In the genomic region with DNA sequence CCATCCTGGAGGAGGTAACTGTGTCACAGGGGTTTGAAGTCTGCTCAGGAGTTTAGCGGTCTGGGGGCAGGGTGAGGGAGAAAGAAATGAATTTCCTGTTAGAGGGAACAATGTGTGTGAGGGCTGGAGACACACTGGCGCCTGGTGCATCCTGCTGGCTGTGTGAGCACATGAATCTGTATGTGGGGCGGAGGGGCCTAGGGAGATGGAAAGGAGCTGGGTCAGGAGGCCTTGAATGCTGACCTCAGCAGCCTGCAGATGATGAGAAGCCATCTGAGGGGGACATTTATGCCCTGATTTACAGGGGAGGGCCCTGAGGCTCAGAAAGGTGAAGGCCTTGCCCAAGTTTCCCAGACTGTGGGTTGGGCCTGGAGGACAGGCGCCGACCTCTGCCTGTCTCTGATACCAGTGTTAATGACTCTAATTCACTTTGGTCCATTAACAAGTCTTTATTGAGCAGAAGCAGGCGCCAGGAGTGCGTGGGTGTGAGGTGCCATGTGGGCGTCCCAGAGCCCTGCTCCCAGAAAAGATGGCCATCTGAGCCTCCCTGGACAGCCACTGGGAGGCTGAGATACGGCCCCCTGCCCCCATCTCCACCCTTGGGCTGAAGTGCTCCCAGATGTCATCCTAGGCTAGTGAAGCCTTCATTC, we compare ENCODE assay signal across 28 cellular contexts. TPM values are rescaled to one million over a fixed set of nuclear protein-coding genes. Genes with fewer than 3 reads are reported as not detected.
DNase-seq lines count a peak whose midpoint lies in the region; ATAC-seq, FAIRE-seq and TF ChIP-seq lines count a peak whose summit lies in the region.
"Had no signal": no experiment of that assay in that cellular context is flagged by ENCODE, and none has a peak within 500 bp of the region (broad histone marks: within the 10 kb centered on the region; RNA-seq: fewer than 3 reads in every experiment).

No MANE protein-coding gene starts in this region.

- no peaks in the 10 kb centered on the region for H3K36me3 Mint-ChIP-seq in nephron progenitor cell (ENCODE audit: low read depth)

- no peak overlapping the region for H2AFZ ChIP-seq in GM23248
- H2AFZ ChIP-seq in endothelial cell of umbilical vein (ENCODE audit: low read depth, low read length), result no peak overlapping the region

- POLR2A ChIA-PET in endothelial cell of umbilical vein (lab: Charles Lee), result no interaction called here

- no peak overlapping the region for H3K4me3 Mint-ChIP-seq in nephron progenitor cell
- H3K4me3 Mint-ChIP-seq: activated CD4-positive, alpha-beta T cell treated with anti-CD3 and anti-CD28 coated beads, Interleukin-2, amount 10 ng/mL, durations not matched to agents 24 days and 14 days; activated T-cell treated with anti-CD3 and anti-CD28 coated beads, Interleukin-2, amount 50 U/mL, for 4 hours; central memory CD8-positive, alpha-beta T cell had no signal

- peaks cover 7% of the 10 kb centered on the region for H3K27me3 Mint-ChIP-seq in nephron progenitor cell (ENCODE audit: low read depth, poor library complexity)
- H3K27me3 Mint-ChIP-seq: activated CD4-positive, alpha-beta T cell treated with anti-CD3 and anti-CD28 coated beads, Interleukin-2, amount 10 ng/mL, durations not matched to agents 24 days and 14 days; central memory CD8-positive, alpha-beta T cell had no signal

- TF ChIP-seq CTCF in endothelial cell of umbilical vein (IDR thresholded peaks at IDR 0.05; ENCODE audit: extremely low read depth in 1 of 2, insufficient read depth in 1 of 2, low read depth in 1 of 2, low read length in 2 of 2) (no peak), nephron progenitor cell (IDR thresholded peaks at IDR 0.05) (no peak), esophagus muscularis mucosa (IDR thresholded peaks at IDR 0.05) (no peak)

- FAIRE-seq in endothelial cell of umbilical vein (lab: Jason Lieb, UNC), result no peak
- FAIRE-seq: G401.6, small intestine had no signal

- H3K79me2 ChIP-seq in GM23248 (ENCODE audit: insufficient read depth) (no peaks in the 10 kb centered on the region), endothelial cell of umbilical vein (ENCODE audit: control insufficient read depth, insufficient read depth, low read length) (no peaks in the 10 kb centered on the region)

- TF ChIP-seq POLR2A in endothelial cell of umbilical vein (IDR thresholded peaks at IDR 0.05; ENCODE audit: low read depth, low read length) (no peak), esophagus muscularis mucosa (IDR thresholded peaks at IDR 0.05; ENCODE audit: low read depth) (no peak)

- in situ Hi-C loops in GM23248 (cut with MboI), result no loop called here

- H4K20me1 ChIP-seq in GM23248 (ENCODE audit: insufficient read depth) (no peaks in the 10 kb centered on the region), endothelial cell of umbilical vein (replicated peaks; ENCODE audit: control insufficient read depth, extremely low read depth, insufficient read depth, low read length) (no peaks in the 10 kb centered on the region)

- no peaks in the 10 kb centered on the region for H3K9me3 Mint-ChIP-seq in nephron progenitor cell
- H3K9me3 Mint-ChIP-seq: activated CD4-positive, alpha-beta T cell treated with anti-CD3 and anti-CD28 coated beads, Interleukin-2, amount 10 ng/mL, durations not matched to agents 24 days and 14 days; activated T-cell treated with anti-CD3 and anti-CD28 coated beads, Interleukin-2, amount 50 U/mL, for 4 hours; central memory CD8-positive, alpha-beta T cell had no signal

- CTCF ChIA-PET in endothelial cell of umbilical vein (lab: Charles Lee), result interaction anchor here (1.3 to 1.4 kb wide), 2 partner anchors 10 to 35 kb away, joined by 3 to 4 read pairs; partner anchors contain the start of gene LINGO1

- BruUV-seq in endothelial cell of umbilical vein (replicated peaks; lab: Mats Ljungman, UMichigan), result no TSS peak

- H3K4me3 ChIP-seq in GM23248 (no peak overlapping the region), SJSA1 (no peak overlapping the region), endothelial cell of umbilical vein (replicated peaks in 1 of 3; ENCODE audit: insufficient read depth in 1 of 3, low read depth in 1 of 3, low read length in 3 of 3) (no peak overlapping the region), esophagus muscularis mucosa (no peak overlapping the region)
- H3K4me3 ChIP-seq: HAP-1, heart left ventricle, tibial artery had no signal

- no peak for TF ChIP-seq EP300 in esophagus muscularis mucosa (IDR thresholded peaks at IDR 0.05)

- H3K9ac ChIP-seq in GM23248 (no peak overlapping the region), endothelial cell of umbilical vein (replicated peaks; ENCODE audit: extremely low read depth, insufficient read depth, low read length) (no peak overlapping the region)

- H3K27me3 ChIP-seq in GM23248 (replicated peaks; ENCODE audit: insufficient read depth), result no peaks in the 10 kb centered on the region
- no peaks in the 10 kb centered on the region for H3K27me3 ChIP-seq in SJSA1 (replicated peaks)
- no peaks in the 10 kb centered on the region for H3K27me3 ChIP-seq in endothelial cell of umbilical vein (ENCODE audit: control insufficient read depth in 2 of 2, insufficient read depth in 2 of 2, low read length in 2 of 2)
- H3K27me3 ChIP-seq in esophagus muscularis mucosa, result no peaks in the 10 kb centered on the region
- H3K27me3 ChIP-seq: heart left ventricle, tibial artery had no signal

- H3K4me2 ChIP-seq in GM23248 (ENCODE audit: unreplicated experiment), result no peak overlapping the region
- H3K4me2 ChIP-seq in endothelial cell of umbilical vein (ENCODE audit: insufficient read depth, low read length), result no peak overlapping the region

- H3K36me3 ChIP-seq in GM23248 (ENCODE audit: low read depth) (no peaks in the 10 kb centered on the region), SJSA1 (no peaks in the 10 kb centered on the region), endothelial cell of umbilical vein (ENCODE audit: control insufficient read depth in 2 of 2, extremely low read depth in 1 of 2, insufficient read depth in 2 of 2, low read length in 2 of 2) (no peaks in the 10 kb centered on the region), esophagus muscularis mucosa (no peaks in the 10 kb centered on the region)
- H3K36me3 ChIP-seq: HAP-1, heart left ventricle, tibial artery had no signal

- peak; percentile 31 for DNase-seq in GM23248
- DNase-seq in SJSA1 (ENCODE audit: low read depth in 1 of 2, low spot score in 2 of 2), result peak; percentile 20 to 58
- DNase-seq in endothelial cell of umbilical vein (ENCODE audit: low read depth, low spot score), result peak; percentile 26
- DNase-seq in nephron progenitor cell, result no peak
- DNase-seq in esophagus muscularis mucosa (ENCODE audit: extremely low spot score), result no peak
- DNase-seq: activated CD4-positive, alpha-beta T cell treated with anti-CD3 and anti-CD28 coated beads, Interleukin-2, amount 10 ng/mL, durations not matched to agents 24 days and 14 days; activated naive CD4-positive, alpha-beta T cell treated with Interleukin-2 at 50 U/mL for 16 hours; activated T-cell treated with anti-CD3 and anti-CD28 coated beads, Interleukin-2, amount 50 U/mL, for 4 hours; DMS153; foreskin fibroblast; heart left ventricle; Karpas-422; NCI-H1436; NCI-H446 treated with DMSO at 0.1 percent for 48 hours; small intestine; stimulated activated CD8-positive, alpha-beta memory T cell treated with anti-CD3 and anti-CD28 coated beads, Interleukin-4, amount 100 ng/mL, for 48 hours; tibial artery had no signal

- H3K4me1 Mint-ChIP-seq in nephron progenitor cell, result peaks cover 70% of the 10 kb centered on the region
- H3K4me1 Mint-ChIP-seq: activated CD4-positive, alpha-beta T cell treated with anti-CD3 and anti-CD28 coated beads, Interleukin-2, amount 10 ng/mL, durations not matched to agents 24 days and 14 days; central memory CD8-positive, alpha-beta T cell had no signal

- H3K9me3 ChIP-seq in GM23248 (ENCODE audit: low read depth) (no peaks in the 10 kb centered on the region), SJSA1 (replicated peaks) (no peaks in the 10 kb centered on the region), endothelial cell of umbilical vein (replicated peaks; ENCODE audit: control insufficient read depth, insufficient read depth, low read length) (no peaks in the 10 kb centered on the region), esophagus muscularis mucosa (no peaks in the 10 kb centered on the region)
- H3K9me3 ChIP-seq: HAP-1, heart left ventricle, tibial artery had no signal

- no peaks in the 10 kb centered on the region for H3F3A ChIP-seq in GM23248 (ENCODE audit: insufficient read depth)

- 75 to 78% methylated on average over 9 of the region's 9 CpGs for WGBS in GM23248 (ENCODE audit: low coverage in 1 of 2, low lambda C conversion rate in 2 of 2, missing lambda C conversion rate in 2 of 2), 2 experiments
- 95% methylated on average over 6 of the region's 9 CpGs for WGBS in esophagus muscularis mucosa

- dilution Hi-C loops in endothelial cell of umbilical vein (cut with MboI; ENCODE audit: extremely low pct_ligation_motif_present, low sequenced_read_pairs), result no loop called here

- H3K4me1 ChIP-seq in GM23248 (ENCODE audit: insufficient read depth) (no peaks in the 10 kb centered on the region), SJSA1 (replicated peaks) (peaks cover 19% of the 10 kb centered on the region), endothelial cell of umbilical vein (ENCODE audit: control insufficient read depth, extremely low read depth, insufficient read depth, low read length) (peaks cover 3% of the 10 kb centered on the region), esophagus muscularis mucosa (no peaks in the 10 kb centered on the region)
- H3K4me1 ChIP-seq: tibial artery had no signal

- H3K27ac Mint-ChIP-seq in nephron progenitor cell, result peak overlapping the region; percentile 94
- H3K27ac Mint-ChIP-seq: activated CD4-positive, alpha-beta T cell treated with anti-CD3 and anti-CD28 coated beads, Interleukin-2, amount 10 ng/mL, durations not matched to agents 24 days and 14 days had no signal

- ATAC-seq in HG02678 (IDR thresholded peaks at IDR 0.05; ENCODE audit: unreplicated experiment), result no peak
- no peak for ATAC-seq in HG03095 (IDR thresholded peaks at IDR 0.05; ENCODE audit: unreplicated experiment)
- ATAC-seq: activated T-cell treated with anti-CD3 and anti-CD28 coated beads, Interleukin-2, amount 50 U/mL, for 4 hours had no signal

- intact Hi-C loops in endothelial cell of umbilical vein (cut with micrococcal nuclease) (no loop called here), esophagus muscularis mucosa (cut with DNase I) (no loop called here)

- H3K9me2 ChIP-seq in GM23248 (ENCODE audit: insufficient read depth), result no peaks in the 10 kb centered on the region

- H3K27ac ChIP-seq in GM23248 (no peak overlapping the region), SJSA1 (peak overlapping the region; percentile 46), endothelial cell of umbilical vein (ENCODE audit: insufficient read depth, low read depth, low read length) (no peak overlapping the region), esophagus muscularis mucosa (replicated peaks in 1 of 4) (no peak overlapping the region)
- H3K27ac ChIP-seq: tibial artery, VCaP had no signal

- no peaks in the 10 kb centered on the region for H3K9me1 ChIP-seq in endothelial cell of umbilical vein (replicated peaks; ENCODE audit: control insufficient read depth, extremely low read depth, insufficient read depth, low read length)

RNA-seq across cellular contexts. Expression of gene LINGO1, which starts 34.8 kb away (rescaled TPM):
- not detected in 2 replicates for total RNA-seq in GM23248 (2014; rRNA removed; shearing (Covaris generic))
- polyA plus RNA-seq in GM23248 (2016; fragmentation: Nextera tagmentation; extraction: Ambion mirVana), result not detected in 2 replicates
- not detected in 2 replicates for total RNA-seq in SJSA1 (2014; rRNA removed; shearing (Covaris generic))
- 0.32 and 0.33 TPM in 2 replicates for total RNA-seq in endothelial cell of umbilical vein
- polyA plus RNA-seq in endothelial cell of umbilical vein, result 0.15 and 0.30 TPM in 2 replicates
- 0.18 and 0.21 TPM in 2 replicates for polyA plus RNA-seq in endothelial cell of umbilical vein (2011; cell fraction: cytosol; rRNA removed)
- polyA plus RNA-seq in endothelial cell of umbilical vein (2011; cell fraction: nucleus; rRNA removed), result not detected in 2 replicates
- polyA plus RNA-seq in endothelial cell of umbilical vein (2012), result 0.99 and 2.0 TPM in 2 replicates
- 0.25 and 0.70 TPM in 2 replicates for polyA minus RNA-seq in endothelial cell of umbilical vein
- polyA minus RNA-seq in endothelial cell of umbilical vein (2011; cell fraction: cytosol; rRNA and poly(A)+ RNA removed), result not detected
- polyA minus RNA-seq in endothelial cell of umbilical vein (2011; cell fraction: nucleus; rRNA and poly(A)+ RNA removed), result not detected in 2 replicates
- 1 to 10 TPM in 2 of 4 donors, under 1 TPM in 1, not detected in 1; 0.83 to 2.2 (median 1.0) TPM for total RNA-seq in esophagus muscularis mucosa
- total RNA-seq: activated CD4-positive, alpha-beta T cell treated with anti-CD3 and anti-CD28 coated beads, Interleukin-2, amount 10 ng/mL, durations not matched to agents 24 days and 14 days; activated T-cell treated with anti-CD3 and anti-CD28 coated beads, Interleukin-2, amount 50 U/mL, for 4 hours; epithelial cell of proximal tubule; myocyte; RPMI7951; T-helper 2 cell treated with Interferon-gamma antibody and Interleukin-4, amounts not matched to agents 100 ng/mL and 5 ng/mL, for 36 hours had no signal
- polyA plus RNA-seq: BJ had no signal

Comparison
In these comparisons a context has a peak if more than half of its experiments do, and no peak if none do; other contexts are left out.
1. DNase-seq: peak in GM23248 (single experiment), SJSA1 (2 of 2) and endothelial cell of umbilical vein (single experiment); none in nephron progenitor cell (single experiment) and esophagus muscularis mucosa (single experiment).